33 cellular contexts compared by ENCODE assay signal in genomic region chr11:46776878-46777277, GRCh38. TPM values are rescaled to one million over a fixed set of nuclear protein-coding genes. Genes with fewer than 3 reads are reported as not detected.
"Had no signal": no experiment of that assay in that cellular context is flagged by ENCODE, and none has a peak within 500 bp of the region (broad histone marks: within the 10 kb centered on the region; RNA-seq: fewer than 3 reads in every experiment).

No MANE protein-coding gene starts in this region.

- H3K27me3 ChIP-seq: neutrophil, pancreas, spleen, suprapubic skin, testis, tibial artery, transverse colon, upper lobe of right lung, vagina had no signal

- H3K4me3 ChIP-seq: pancreas, prostate gland, skin epidermis, smooth muscle cell, spleen, suprapubic skin, testis, tibial artery, transverse colon, upper lobe of right lung, vagina had no signal

- H3K27ac ChIP-seq: neutrophil, pancreas, prostate gland, skin epidermis, spleen, suprapubic skin, testis, tibial artery, transverse colon, upper lobe of right lung, vagina had no signal

- H3K9me3 ChIP-seq: neutrophil, pancreas, prostate gland, spleen, suprapubic skin, testis, tibial artery, transverse colon, upper lobe of right lung, vagina had no signal

- FAIRE-seq: pancreas had no signal

- H3K4me2 ChIP-seq: smooth muscle cell had no signal

- ATAC-seq: naive thymus-derived CD8-positive, alpha-beta T cell; natural killer cell treated with Interleukin-12 subunit alpha and Interleukin-12 subunit beta and Interleukin-15 and Interleukin-18, amount 100 ng/mL, for 72 hours; pancreas; right cardiac atrium; sciatic nerve; stimulated activated memory B cell treated with anti-CD40 and anti-IgM and Interleukin-4, amounts not matched to agents 10 μg/mL and 1 μg/mL and 100 μg/mL, for 72 hours; stimulated activated naive CD8-positive, alpha-beta T cell treated with anti-CD3 and anti-CD28 coated beads, Interleukin-15, amount 100 ng/mL, for 72 hours; stimulated activated naive CD8-positive, alpha-beta T cell treated with anti-CD3 and anti-CD28 coated beads, Interleukin-15, Interleukin-2, amounts not matched to agents 100 U/mL and 50 U/mL, for 24 hours; upper lobe of right lung had no signal

- H3K4me1 ChIP-seq: pancreas, prostate gland, spleen, suprapubic skin, tibial artery, transverse colon, upper lobe of right lung, vagina had no signal

- DNase-seq: naive thymus-derived CD8-positive, alpha-beta T cell; nephron progenitor cell; nucleus accumbens; pancreas; right cardiac atrium; spleen; stimulated activated CD4-positive, alpha-beta T cell treated with anti-CD3 and anti-CD28 coated beads, Interleukin-12 subunit alpha, Interleukin-12 subunit beta, amount 100 ng/mL, for 4 hours; stimulated activated CD4-positive, alpha-beta T cell treated with anti-CD3 and anti-CD28 coated beads, Interleukin-1b, Interleukin-23, amount 100 ng/mL, for 48 hours; stimulated activated CD4-positive, alpha-beta T cell treated with anti-CD3 and anti-CD28 coated beads, Interleukin-4, amount 100 ng/mL, for 1 hour; stimulated activated CD4-positive, alpha-beta T cell treated with anti-CD3 and anti-CD28 coated beads, Interleukin-4, amount 100 ng/mL, for 4 hours; stimulated activated CD8-positive, alpha-beta memory T cell treated with anti-CD3 and anti-CD28 coated beads, Interleukin-4, amount 100 ng/mL, for 48 hours; stimulated activated naive CD4-positive, alpha-beta T cell; stimulated activated naive CD8-positive, alpha-beta T cell treated with anti-CD3 and anti-CD28 coated beads, Interleukin-15, amount 100 ng/mL, for 72 hours; stimulated activated naive CD8-positive, alpha-beta T cell treated with anti-CD3 and anti-CD28 coated beads, Interleukin-15, Interleukin-2, amounts not matched to agents 100 U/mL and 50 U/mL, for 24 hours; substantia nigra; testis; tibial artery; transverse colon; upper lobe of right lung had no signal

RNA-seq across cellular contexts. Expression of gene F2, which starts 57.9 kb away (rescaled TPM):
- total RNA-seq: naive thymus-derived CD8-positive, alpha-beta T cell; neural crest cell; omental fat pad; posterior vena cava; pulmonary artery endothelial cell; sciatic nerve; upper lobe of right lung; urinary bladder; vagina had no signal
- polyA plus RNA-seq: naive thymus-derived CD8-positive, alpha-beta T cell; right cardiac atrium had no signal
